ENCODE assay signal across 12 cellular contexts in genomic region chr11:44979536-44980399, GRCh38. TPM values are rescaled to one million over a fixed set of nuclear protein-coding genes. Genes with fewer than 3 reads are reported as not detected.
A peak's percentile ranks its signal among the peaks of the same experiment; 100 is the strongest.
DNase-seq lines count a peak whose midpoint lies in the region; ATAC-seq, FAIRE-seq and TF ChIP-seq lines count a peak whose summit lies in the region.
"Had no signal": no experiment of that assay in that cellular context is flagged by ENCODE, and none has a peak within 500 bp of the region (broad histone marks: within the 10 kb centered on the region; RNA-seq: fewer than 3 reads in every experiment).

No MANE protein-coding gene starts in this region.

- H3K36me3 ChIP-seq in pancreas, result no peaks in the 10 kb centered on the region
- H3K36me3 ChIP-seq: thoracic aorta had no signal

- DNase-seq in NCI-H2196 treated with DMSO at 0.1 percent for 48 hours (lab: John Stamatoyannopoulos, UW; ENCODE audit: unreplicated experiment) (peak; percentile 94), epithelial cell of prostate (ENCODE audit: low read depth, low spot score) (peak; percentile 89), pancreas (peak; percentile 77 to 91 (median 88)), GM12891 (ENCODE audit: insufficient read length, low spot score) (no peak), cortex of kidney (lab: John Stamatoyannopoulos, UW) (no peak)
- DNase-seq: activated CD4-positive, alpha-beta T cell treated with anti-CD3 and anti-CD28 coated beads, Interleukin-2, amount 50 U/mL, for 48 hours; effector CD4-positive, alpha-beta T cell; right cardiac atrium had no signal

- no peak overlapping the region for H3K4me3 ChIP-seq in pancreas
- H3K4me3 ChIP-seq: thoracic aorta had no signal

- H3K27me3 ChIP-seq in pancreas, result no peaks in the 10 kb centered on the region

- WGBS in pancreas, 2 donors, result 35 to 38% methylated on average over 25 of the region's 25 CpGs

- H3K9me3 ChIP-seq in pancreas, result no peaks in the 10 kb centered on the region
- H3K9me3 ChIP-seq: thoracic aorta had no signal

- no peak for TF ChIP-seq CTCF in pancreas (IDR thresholded peaks at IDR 0.05)

- TF ChIP-seq POLR2A in GM12891 (IDR thresholded peaks at IDR 0.05; ENCODE audit: low read depth, low read length), result no peak

- intact Hi-C loops in pancreas (cut with DNase I), result no loop called here

- peak; percentile 92 for FAIRE-seq in G401.6 (lab: Jason Lieb, UNC)
- no peak for FAIRE-seq in pancreas (lab: Jason Lieb, UNC)
- no peak for FAIRE-seq in GM12891 (lab: Jason Lieb, UNC)

- H3K27ac ChIP-seq in epithelial cell of prostate (peak overlapping the region; percentile 92), pancreas (peak overlapping the region; percentile 60 to 95 (median 88))
- H3K27ac ChIP-seq: thoracic aorta had no signal

- ATAC-seq in pancreas (peak; percentile 76 to 85 (median 82)), HG03521 (IDR thresholded peaks at IDR 0.05; ENCODE audit: unreplicated experiment) (no peak), HG02884 (IDR thresholded peaks at IDR 0.05; ENCODE audit: unreplicated experiment) (no peak)

- peaks cover 38 to 49% (median 44%) of the 10 kb centered on the region in 3 donors for H3K4me1 ChIP-seq in pancreas

TF ChIP-seq in GM12891, 5 proteins besides CTCF, POLR2A, EP300 and RAD21:
- TF ChIP-seq POLR2AphosphoS5 (IDR thresholded peaks at IDR 0.05; ENCODE audit: low read depth, low read length) (no peak), SPI1 (IDR thresholded peaks at IDR 0.05; ENCODE audit: low read depth, low read length) (no peak), TAF1 (IDR thresholded peaks at IDR 0.05; ENCODE audit: low read depth, low read length) (no peak), POU2F2 (IDR thresholded peaks at IDR 0.05; ENCODE audit: low read depth, low read length) (no peak), PAX5 (IDR thresholded peaks at IDR 0.05; ENCODE audit: insufficient read depth, low read length, severe bottlenecking) (no peak)

RNA-seq across cellular contexts. Expression of gene TP53I11, which starts 29.1 kb away (rescaled TPM):
- total RNA-seq in pancreas, result 10 to 100 TPM; 22.3 to 40.2 (median 30.5) TPM
- 10 to 100 TPM; 18.8 to 29.2 TPM for polyA plus RNA-seq in pancreas
- 0.42 TPM for polyA plus RNA-seq in GM12891 (2012; ENCODE audit: low read depth, missing spikeins)

Comparison
In these comparisons a context has a peak if more than half of its experiments do, and no peak if none do; other contexts are left out.
1. DNase-seq: peak in NCI-H2196 treated with DMSO at 0.1 percent for 48 hours (single experiment), epithelial cell of prostate (single experiment) and pancreas (6 of 6); none in GM12891 (single experiment) and cortex of kidney (single experiment).
2. ATAC-seq: peak in pancreas (4 of 4); none in HG03521 (single experiment) and HG02884 (single experiment).